ENCODE assay signal across 7 cellular contexts in genomic region chr3:198149933-198150332, GRCh38.
DNase-seq lines count a peak whose midpoint lies in the region; ATAC-seq and TF ChIP-seq lines count a peak whose summit lies in the region.
"Not testable (repeated sequence)": the region's sequence is repeated elsewhere in the genome, so short reads cannot be mapped to it uniquely, and the experiment has no call there.

No MANE protein-coding gene starts in this region.

- H3K27ac ChIP-seq in gastroesophageal sphincter; right cardiac atrium (ENCODE audit: low read length): not testable (repeated sequence)

- peak; percentile 59 for DNase-seq in Ammon's horn (ENCODE audit: low spot score)
- DNase-seq in KBM-7, result peak; percentile 22
- DNase-seq in cerebellar cortex (ENCODE audit: low spot score), result peak; percentile 4
- DNase-seq in right cardiac atrium, result peak in 1 of 3 donors; percentile 21
- peak; percentile 88 for DNase-seq in medulla oblongata (ENCODE audit: extremely low spot score)
- not testable (repeated sequence) for DNase-seq in sciatic nerve (ENCODE audit: low spot score)

- not testable (repeated sequence) for TF ChIP-seq CTCF in gastroesophageal sphincter (IDR thresholded peaks at IDR 0.05)

- 54% methylated on average over 5 of the region's 5 CpGs; no CpG with 5 or more reads in 1 of the 2 donors for WGBS in gastroesophageal sphincter (ENCODE audit: low coverage in 1 of 2), 2 donors
- 51% methylated on average over 5 of the region's 5 CpGs for WGBS in right cardiac atrium

- not testable (repeated sequence) for H3K4me3 ChIP-seq in gastroesophageal sphincter; right cardiac atrium (ENCODE audit: low read length)

- in situ Hi-C loops in KBM-7 (cut with MboI; ENCODE audit: low pct_unique_long_range_greater_than_20kb, low sequenced_read_pairs), result not testable (repeated sequence)

- ATAC-seq in gastroesophageal sphincter (peak; percentile 54), right cardiac atrium (peak; percentile 4 to 43), sciatic nerve (peak; percentile 69)

- H3K36me3 ChIP-seq in gastroesophageal sphincter, result not testable (repeated sequence)

- not testable (repeated sequence) for H3K9me3 ChIP-seq in gastroesophageal sphincter; right cardiac atrium (ENCODE audit: control insufficient read depth, low read length)

- TF ChIP-seq POLR2A in gastroesophageal sphincter (IDR thresholded peaks at IDR 0.05), result not testable (repeated sequence)

- not testable (repeated sequence) for TF ChIP-seq EP300 in gastroesophageal sphincter (IDR thresholded peaks at IDR 0.05)

- H3K27me3 ChIP-seq in gastroesophageal sphincter; right cardiac atrium (ENCODE audit: control insufficient read depth, insufficient read depth): not testable (repeated sequence)

- intact Hi-C loops in right cardiac atrium (cut with DNase I); sciatic nerve (cut with DNase I): not testable (repeated sequence)

- H3K4me1 ChIP-seq in gastroesophageal sphincter; right cardiac atrium (ENCODE audit: control insufficient read depth, insufficient read depth, low read length): not testable (repeated sequence)
